ENCODE assay signal across 8 cellular contexts in the genomic region with DNA sequence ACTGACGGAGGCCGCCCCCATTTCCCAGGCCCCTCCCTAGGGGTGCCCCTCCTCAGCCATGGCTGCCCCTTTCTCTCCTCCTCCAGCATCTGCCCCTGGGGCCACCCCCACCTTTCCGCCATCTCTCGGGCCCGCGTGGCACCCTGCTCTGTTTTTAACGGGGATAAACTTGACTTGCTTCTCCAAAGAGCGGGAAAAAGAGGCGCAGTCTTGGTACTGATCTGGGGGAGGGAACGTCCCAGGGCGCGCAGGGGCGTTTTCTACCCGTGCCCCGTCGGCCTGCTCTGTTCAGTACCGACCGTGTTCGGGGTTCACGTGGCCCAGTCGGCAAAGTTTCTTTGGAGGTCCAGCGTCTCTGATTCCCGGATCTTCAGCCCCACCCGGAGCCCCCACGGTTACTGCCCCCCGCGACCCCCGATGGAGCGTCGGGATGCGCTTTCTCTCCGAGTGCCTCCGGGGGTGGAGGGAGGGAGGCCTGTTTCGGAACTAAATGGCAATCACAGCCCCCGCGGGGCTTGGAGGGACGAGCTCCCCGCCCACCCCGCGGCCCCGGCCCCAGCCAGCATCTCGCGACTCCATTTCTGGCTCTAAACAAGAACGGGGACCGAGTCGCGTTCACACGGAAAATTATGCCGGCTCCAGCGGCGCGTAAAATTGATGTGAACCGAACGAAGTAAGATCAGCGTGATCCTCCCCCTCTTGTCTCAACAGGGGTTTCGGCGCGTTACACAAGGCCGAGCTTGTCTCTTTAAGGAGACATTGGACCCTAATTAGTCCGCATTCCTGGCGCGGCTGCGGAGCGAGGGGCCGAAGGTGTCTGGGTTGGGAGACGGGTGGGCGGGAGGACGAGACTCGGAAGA.
A peak's percentile ranks its signal among the peaks of the same experiment; 100 is the strongest.
DNase-seq lines count a peak whose midpoint lies in the region; ATAC-seq and TF ChIP-seq lines count a peak whose summit lies in the region.

No MANE protein-coding gene starts in this region.

- DNase-seq in NCI-H2171 (lab: John Stamatoyannopoulos, UW) (peak; percentile 48), foreskin fibroblast (peak in 1 of 2 donors; percentile 78), NCI-H2081 treated with DMSO at 0.1 percent for 48 hours (lab: John Stamatoyannopoulos, UW) (no peak), DMS153 treated with DMSO at 0.1 percent for 48 hours (lab: John Stamatoyannopoulos, UW; ENCODE audit: unreplicated experiment) (no peak)
- peak; percentile 11 to 18 for DNase-seq in activated T-helper 1 cell treated with anti-CD3 and anti-CD28 coated beads, Interleukin-2, amount 50 U/mL, for 16 hours (ENCODE audit: low read depth in 1 of 2, low spot score in 1 of 2)

- TF ChIP-seq CTCF in GM12875 (IDR thresholded peaks at IDR 0.05; ENCODE audit: borderline replicate concordance, insufficient read depth, low read depth, low read length) (no peak), foreskin fibroblast (IDR thresholded peaks at IDR 0.05; ENCODE audit: low read depth, low read length) (no peak), neutrophil (IDR thresholded peaks at IDR 0.05) (no peak)

- H3K27ac ChIP-seq in neutrophil, result peak overlapping the region; percentile 99

- H3K4me3 ChIP-seq in GM12875 (ENCODE audit: low read depth, low read length) (peak overlapping the region; percentile 44), foreskin fibroblast (ENCODE audit: low read depth in 1 of 2, low read length in 2 of 2) (peak overlapping the region; percentile 78 to 91), neutrophil (ENCODE audit: low read depth in 1 of 2, low read length in 1 of 2) (peak overlapping the region; percentile 76 to 96)

- H3K27me3 ChIP-seq in neutrophil, result peaks cover 10% of the 10 kb centered on the region

- H3K36me3 ChIP-seq in neutrophil, result peaks cover 7% of the 10 kb centered on the region

- no peaks in the 10 kb centered on the region for H3K9me3 ChIP-seq in neutrophil

- H3K4me1 ChIP-seq in neutrophil (ENCODE audit: control insufficient read depth in 1 of 2, insufficient read depth in 1 of 2, low read depth in 1 of 2, low read length in 1 of 2), result peaks cover 50 to 52% of the 10 kb centered on the region in 2 experiments

- ATAC-seq in GM21528 (IDR thresholded peaks at IDR 0.05; ENCODE audit: low FRiP score, unreplicated experiment), result no peak

Comparison
In these comparisons a context has a peak if more than half of its experiments do, and no peak if none do; other contexts are left out.
1. DNase-seq: peak in NCI-H2171 (single experiment) and activated T-helper 1 cell treated with anti-CD3 and anti-CD28 coated beads, Interleukin-2, amount 50 U/mL, for 16 hours (2 of 2); none in NCI-H2081 treated with DMSO at 0.1 percent for 48 hours (single experiment) and DMS153 treated with DMSO at 0.1 percent for 48 hours (single experiment).
2. Peak in every context shown above with its lines, with median percentiles within 50 percentile points of each other: H3K4me3 ChIP-seq.